In genomic region chr6:40587240-40588069, GRCh38 we compare ENCODE assay signal across 9 cellular contexts. TPM values are rescaled to one million over a fixed set of nuclear protein-coding genes. Genes with fewer than 3 reads are reported as not detected.
A peak's percentile ranks its signal among the peaks of the same experiment; 100 is the strongest.
DNase-seq lines count a peak whose midpoint lies in the region; ATAC-seq, FAIRE-seq and TF ChIP-seq lines count a peak whose summit lies in the region.
"Had no signal": no experiment of that assay in that cellular context is flagged by ENCODE, and none has a peak within 500 bp of the region (broad histone marks: within the 10 kb centered on the region; RNA-seq: fewer than 3 reads in every experiment).

Gene LRFN2, minus strand, starts transcription at chr6:40587364.

- POLR2A ChIA-PET in GM12878 (lab: Charles Lee): no interaction called here

- no peak for TF ChIP-seq EP300 in GM12878 (IDR thresholded peaks at IDR 0.05; ENCODE audit: borderline replicate concordance in 1 of 2, control insufficient read depth in 1 of 2, low read depth in 2 of 2, low read length in 2 of 2)

- CTCF ChIA-PET in GM12878 (lab: Yijun Ruan, JAX): no interaction called here

- H3K4me2 ChIP-seq in GM12878 (ENCODE audit: control insufficient read depth, insufficient read depth): no peak within 1 kb of the TSS

- no peak within 1 kb of the TSS for H3K9ac ChIP-seq in GM12878 (ENCODE audit: control insufficient read depth, insufficient read depth, low read length)

- intact Hi-C loops in GM12878 (cut with micrococcal nuclease; ENCODE audit: unreplicated experiment): no loop called here

- in situ Hi-C loops in GM12878 (cut with MboI): no loop called here

- no peak within 1 kb of the TSS for H3K4me3 ChIP-seq in GM12878
- peak within 1 kb of the TSS; percentile 67 for H3K4me3 ChIP-seq in iPS-11a (ENCODE audit: low read depth, low read length)
- peak within 1 kb of the TSS; percentile 47 for H3K4me3 ChIP-seq in skeletal muscle cell (ENCODE audit: low read depth, low read length)

- RAD21 ChIA-PET in GM12878 (lab: Charles Lee; ENCODE audit: unreplicated experiment): no interaction called here

- TF ChIP-seq POLR2A in GM12878 (IDR thresholded peaks at IDR 0.05; ENCODE audit: low read depth, low read length): no peak

- DNase-seq in CMK (ENCODE audit: low read depth) (peak; percentile 3), M059J (ENCODE audit: low read depth) (peak; percentile 67), T-helper 2 cell (peak; percentile 4 to 78 (median 18)), GM12878 (ENCODE audit: low read depth, low spot score) (no peak), skeletal muscle cell (ENCODE audit: low read depth) (peak; percentile 7)

- TF ChIP-seq RAD21 in GM12878 (IDR thresholded peaks at IDR 0.05; ENCODE audit: insufficient read depth, low read depth, low read length): no peak

- H3K27me3 ChIP-seq in GM12878 (replicated peaks in 1 of 2; ENCODE audit: control insufficient read depth in 2 of 2, insufficient read depth in 2 of 2, low read length in 1 of 2): peaks cover 3 to 12% of the 10 kb centered on the region in 2 experiments; a peak in 3 of 4 replicates

- SMC1A ChIA-PET in GM12878 (lab: Charles Lee; ENCODE audit: uncharacterized antibody, unreplicated experiment): no interaction called here

- H4K20me1 ChIP-seq in GM12878 (ENCODE audit: control insufficient read depth, insufficient read depth): no peaks in the 10 kb centered on the region

- no TSS peak for BruUV-seq in GM12878 (replicated peaks; lab: Mats Ljungman, UMichigan)

- peak; percentile 75 for ATAC-seq in GM21423 (IDR thresholded peaks at IDR 0.05; ENCODE audit: unreplicated experiment)
- ATAC-seq in GM12878: peak; percentile 100
- no peak for ATAC-seq in GM18520 (IDR thresholded peaks at IDR 0.05; ENCODE audit: unreplicated experiment)

- H3K79me2 ChIP-seq in GM12878 (ENCODE audit: control insufficient read depth, insufficient read depth, low read length): no peaks in the 10 kb centered on the region

- WGBS in GM12878 (ENCODE audit: insufficient coverage, insufficient replicate concordance, low lambda C conversion rate, missing lambda C conversion rate): 5% methylated on average over 50 of the region's 89 CpGs

- H3K27ac ChIP-seq in GM12878 (ENCODE audit: control insufficient read depth, insufficient read depth): no peak within 1 kb of the TSS

- no peaks in the 10 kb centered on the region for H3K36me3 ChIP-seq in GM12878 (ENCODE audit: control insufficient read depth in 2 of 2, insufficient read depth in 2 of 2, low read length in 1 of 2)

- no peak for FAIRE-seq in GM12878 (lab: Jason Lieb, UNC)

- H3K9me3 ChIP-seq in GM12878 (replicated peaks; ENCODE audit: control insufficient read depth, insufficient read depth, low read length): no peaks in the 10 kb centered on the region

- no peaks in the 10 kb centered on the region for H3K4me1 ChIP-seq in GM12878 (ENCODE audit: control insufficient read depth, insufficient read depth, low read length)

- no peak within 1 kb of the TSS for H2AFZ ChIP-seq in GM12878 (ENCODE audit: control insufficient read depth, low read depth, low read length)

- peak; percentile 46 to 69 (median 50) for TF ChIP-seq CTCF in GM12878 (IDR thresholded peaks at IDR 0.05 in 2 of 3, conservative IDR thresholded peaks at IDR 0.05 in 1 of 3; ENCODE audit: control insufficient read depth in 2 of 3, extremely low read depth in 1 of 3, insufficient read depth in 1 of 3, low read depth in 3 of 3, low read length in 3 of 3)

TF ChIP-seq in GM12878, 131 proteins besides CTCF, POLR2A, EP300 and RAD21:
- TF ChIP-seq IKZF2 (IDR thresholded peaks at IDR 0.05) (no peak), USF1 (IDR thresholded peaks at IDR 0.05; ENCODE audit: borderline replicate concordance, extremely low read length, insufficient read depth, low read depth, low read length) (no peak), SREBF1 (IDR thresholded peaks at IDR 0.05; ENCODE audit: low read length) (no peak), IRF3 (IDR thresholded peaks at IDR 0.05) (no peak), USF2 (IDR thresholded peaks at IDR 0.05; ENCODE audit: borderline replicate concordance, low read depth, low read length) (no peak), SP1 (IDR thresholded peaks at IDR 0.05; ENCODE audit: low read depth, low read length) (no peak), BHLHE40 (IDR thresholded peaks at IDR 0.05; ENCODE audit: borderline replicate concordance in 1 of 2, low read depth in 2 of 2, low read length in 1 of 2) (peak; percentile 58 to 89; a peak in 3 of 4 replicates), IKZF1 (conservative IDR thresholded peaks at IDR 0.05) (0 out of 2 replicates have a peak, but pooled peaks have one; percentile 14), HDAC6 (IDR thresholded peaks at IDR 0.05; ENCODE audit: unreplicated experiment) (peak; percentile 80), EZH2 (IDR thresholded peaks at IDR 0.05; ENCODE audit: borderline replicate concordance, control insufficient read depth, low read depth, low read length) (0 out of 2 replicates have a peak, but pooled peaks have one; percentile 15), TCF3 (IDR thresholded peaks at IDR 0.05; ENCODE audit: borderline replicate concordance, insufficient read depth, low read depth, low read length) (no peak), RB1 (IDR thresholded peaks at IDR 0.05; ENCODE audit: borderline replicate concordance) (no peak), MYC (IDR thresholded peaks at IDR 0.05; ENCODE audit: insufficient read depth, insufficient read length, insufficient replicate concordance, low read length, severe bottlenecking) (no peak), PML (IDR thresholded peaks at IDR 0.05; ENCODE audit: low read length) (no peak)
TF ChIP-seq in GM12878: peak in this region for 4.

RNA-seq across cellular contexts. Expression of gene LRFN2, which starts in this region (rescaled TPM):
- total RNA-seq in M059J (2014; rRNA removed; shearing (Covaris generic)): not detected in 2 replicates
- not detected in 2 replicates for total RNA-seq in GM12878 (2013; cell fraction: nucleolus; rRNA removed)
- total RNA-seq in GM12878 (2014; rRNA removed) (not detected in 2 replicates), GM12878 (2014; rRNA removed; fragmentation: Illumina TruSeq; extraction: Trizol) (not detected in 2 replicates), GM12878 (2021) (not detected in 2 replicates)
- polyA plus RNA-seq in GM12878 (2011; ENCODE audit: low read depth): not detected
- polyA plus RNA-seq in GM12878 (2011; rRNA removed) (not detected in 2 replicates), GM12878 (2014; fragmentation: Illumina TruSeq; extraction: Trizol) (not detected in 2 replicates), GM12878 (2014; fragmentation: Nextera tagmentation; extraction: Ambion mirVana) (not detected), GM12878 (2014; rRNA removed) (not detected in 2 replicates), GM12878 (2016; fragmentation: Nextera tagmentation; extraction: Ambion mirVana) (not detected)
- not detected in 2 replicates for polyA plus RNA-seq in GM12878 (2011; cell fraction: cytosol; rRNA removed)
- polyA plus RNA-seq in GM12878 (2011; cell fraction: nucleus; rRNA removed): not detected in 2 replicates
- polyA plus RNA-seq in GM12878 (2012): not detected in 2 replicates
- not detected in 2 replicates for polyA minus RNA-seq in GM12878 (2011; rRNA and poly(A)+ RNA removed)
- polyA minus RNA-seq in GM12878 (2011; cell fraction: cytosol; rRNA and poly(A)+ RNA removed): not detected in 2 replicates
- not detected in 2 replicates for polyA minus RNA-seq in GM12878 (2011; cell fraction: nucleus; rRNA and poly(A)+ RNA removed)
- total RNA-seq: activated CD8-positive, alpha-beta memory T cell treated with anti-CD3 and anti-CD28 coated beads for 36 hours had no signal

Comparison
In these comparisons a context has a peak if more than half of its experiments do, and no peak if none do; other contexts are left out.
1. Peak in DNase-seq in M059J; RNA of the gene not detected or under 1 TPM.
2. Peak in ATAC-seq in GM12878; RNA of the gene not detected or under 1 TPM.